Comparison of ENCODE assay signal across 7 cellular contexts in the genomic region with DNA sequence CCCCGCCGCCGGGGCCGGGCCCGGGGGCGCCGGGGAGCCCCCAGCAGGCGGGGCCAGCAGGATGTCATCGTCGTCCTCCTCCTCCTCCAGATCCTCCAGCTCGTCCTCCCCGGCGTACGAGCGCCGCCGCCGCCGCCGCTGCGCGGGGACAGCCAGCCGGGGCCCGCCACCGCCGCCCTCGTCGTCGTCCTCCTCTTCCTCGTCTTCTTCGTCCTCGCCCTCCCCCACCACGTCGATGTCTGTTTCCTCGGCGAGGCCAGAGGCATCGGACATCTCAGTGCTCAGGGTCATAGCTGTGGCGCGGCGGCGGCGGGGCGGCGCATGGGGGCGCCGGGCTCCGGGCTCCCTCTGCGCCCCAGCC.
DNase-seq lines count a peak whose midpoint lies in the region; ATAC-seq, FAIRE-seq and TF ChIP-seq lines count a peak whose summit lies in the region.

No MANE protein-coding gene starts in this region.

- TF ChIP-seq CTCF in GM10266 (IDR thresholded peaks at IDR 0.05; ENCODE audit: control insufficient read depth, insufficient read depth, low read depth, missing control alignments), result no peak

- peak; percentile 38 for DNase-seq in GM10266 (ENCODE audit: extremely low spot score)
- DNase-seq in activated T-cell treated with anti-CD3 and anti-CD28 coated beads, Interleukin-2, amount 50 U/mL, for 48 hours, result peak; percentile 34 to 60
- DNase-seq in islet precursor cell, result peak; percentile 56
- peak; percentile 44 for DNase-seq in urothelium cell line (ENCODE audit: low spot score)
- no peak for DNase-seq in T-helper 9 cell
- no peak for DNase-seq in DMS114 treated with DMSO at 0.1 percent for 48 hours (lab: John Stamatoyannopoulos, UW; ENCODE audit: unreplicated experiment)

- ATAC-seq in HG03095 (IDR thresholded peaks at IDR 0.05; ENCODE audit: unreplicated experiment), result peak; percentile 26

- no peak for FAIRE-seq in urothelium cell line (lab: Jason Lieb, UNC)

Comparison
In these comparisons a context has a peak if more than half of its experiments do, and no peak if none do; other contexts are left out.
1. DNase-seq: peak in GM10266 (single experiment), activated T-cell treated with anti-CD3 and anti-CD28 coated beads, Interleukin-2, amount 50 U/mL, for 48 hours (2 of 2), islet precursor cell (single experiment) and urothelium cell line (single experiment); none in T-helper 9 cell (single experiment) and DMS114 treated with DMSO at 0.1 percent for 48 hours (single experiment).